Comparison of ENCODE assay signal across 1 cellular context in genomic region chr9:93886911-93887310, GRCh38.
TF ChIP-seq lines count a peak whose summit lies in the region.

No MANE protein-coding gene starts in this region.

TF ChIP-seq in HEK293, 187 proteins besides CTCF, POLR2A, EP300 and RAD21 (continued from another document):
- TF ChIP-seq ZNF433 (tag by site-specific recombination; IDR thresholded peaks at IDR 0.05; ENCODE audit: low read depth), result no peak
